ENCODE assay signal across 10 cellular contexts in the genomic region with DNA sequence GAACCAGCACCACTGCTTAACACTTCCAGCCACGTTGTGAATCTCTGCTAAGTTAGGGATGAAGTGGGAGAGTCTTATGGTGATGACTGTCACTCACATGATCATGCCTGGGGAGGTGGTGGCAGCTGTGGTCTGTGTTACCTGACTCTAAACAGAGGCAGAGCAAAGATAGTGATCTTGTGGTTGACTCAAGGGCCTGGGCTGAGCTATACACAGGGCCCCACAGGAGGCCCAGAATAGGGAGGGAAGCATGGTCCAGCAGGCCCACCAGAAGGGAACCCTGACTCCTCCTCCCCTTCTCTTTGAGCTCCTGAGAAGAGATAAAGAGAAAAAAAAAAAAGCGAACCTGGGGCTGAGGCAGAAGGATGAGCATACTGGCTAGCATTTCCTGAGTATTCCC. TPM values are rescaled to one million over a fixed set of nuclear protein-coding genes. Genes with fewer than 3 reads are reported as not detected.
DNase-seq lines count a peak whose midpoint lies in the region; ATAC-seq, FAIRE-seq and TF ChIP-seq lines count a peak whose summit lies in the region.
"Had no signal": no experiment of that assay in that cellular context is flagged by ENCODE, and none has a peak within 500 bp of the region (broad histone marks: within the 10 kb centered on the region; RNA-seq: fewer than 3 reads in every experiment).

No MANE protein-coding gene starts in this region.

- no TSS peak for BruUV-seq in K562 (replicated peaks; lab: Mats Ljungman, UMichigan)

- H3K36me3 ChIP-seq in K562 (ENCODE audit: control insufficient read depth, insufficient read depth, low read length) = no peaks in the 10 kb centered on the region

- POLR2A ChIA-PET in K562 (lab: Yijun Ruan, JAX) = interaction anchor here (0.6 to 1.3 kb wide), 6 partner anchors 13 to 1593 kb away, joined by 3 to 4 read pairs (median 3); no protein-coding TSS in a partner anchor

- no peak for FAIRE-seq in K562 (lab: Jason Lieb, UNC)
- FAIRE-seq: TTC549 had no signal

- peaks cover 26 to 27% of the 10 kb centered on the region in 2 experiments for H3K4me1 ChIP-seq in K562 (replicated peaks in 1 of 2; ENCODE audit: control insufficient read depth in 2 of 2, insufficient read depth in 2 of 2, low read length in 2 of 2)

- peaks cover 3 to 9% of the 10 kb centered on the region in 2 experiments; a peak in 2 of 5 replicates for H3K27me3 ChIP-seq in K562 (ENCODE audit: control insufficient read depth in 2 of 2, insufficient read depth in 2 of 2, low read length in 2 of 2)

- no peaks in the 10 kb centered on the region for H4K20me1 ChIP-seq in K562 (replicated peaks; ENCODE audit: control insufficient read depth, insufficient read depth, low read length)

- no peak overlapping the region for H3K4me2 ChIP-seq in K562 (ENCODE audit: insufficient read depth, low read length)

- no peak overlapping the region for H3K27ac ChIP-seq in K562 (ENCODE audit: extremely low read depth, low read depth, low read length)

- CTCF ChIA-PET in K562 (lab: Yijun Ruan, JAX; ENCODE audit: low intra/inter-chr PET ratio) = no interaction called here

- no peaks in the 10 kb centered on the region for H3K9me3 ChIP-seq in K562 (replicated peaks; ENCODE audit: control insufficient read depth, insufficient read depth, low read depth, low read length)

- 3% methylated on average over 2 of the region's 2 CpGs for WGBS in K562 (ENCODE audit: insufficient coverage, low coverage, missing lambda C conversion rate)

- in situ Hi-C loops in K562 (cut with MboI) = no loop called here

- H2AFZ ChIP-seq in K562 (ENCODE audit: low read depth, low read length) = no peak overlapping the region

- peak overlapping the region in 1 of 2 experiments; percentile 10; a peak in 1 of 4 replicates for H3K9ac ChIP-seq in K562 (ENCODE audit: insufficient read depth in 1 of 2, low read depth in 2 of 2, low read length in 2 of 2)

- intact Hi-C loops in K562 (cut with micrococcal nuclease) = no loop called here

- DNase-seq in GM10266 (ENCODE audit: extremely low spot score) (peak; percentile 20), K562 (ENCODE audit: extremely low read depth in 1 of 4, low spot score in 3 of 4) (peak; percentile 48 to 74 (median 63)), iPS-NIHi7 (ENCODE audit: extremely low spot score) (no peak), NCI-H2227 (lab: John Stamatoyannopoulos, UW; ENCODE audit: unreplicated experiment) (no peak), DMS153 treated with DMSO at 0.1 percent for 48 hours (lab: John Stamatoyannopoulos, UW; ENCODE audit: unreplicated experiment) (no peak)
- no peak for DNase-seq in central memory CD4-positive, alpha-beta T cell

- TF ChIP-seq CTCF in GM10266 (IDR thresholded peaks at IDR 0.05; ENCODE audit: control insufficient read depth, insufficient read depth, low read depth, missing control alignments) (no peak), K562 (IDR thresholded peaks at IDR 0.05 in 2 of 3, conservative IDR thresholded peaks at IDR 0.05 in 1 of 3; ENCODE audit: insufficient read depth in 2 of 3, low read depth in 1 of 3, low read length in 3 of 3) (no peak)

- ATAC-seq in GM19397 (IDR thresholded peaks at IDR 0.05; ENCODE audit: unreplicated experiment) = peak; percentile 68
- peak; percentile 77 for ATAC-seq in HG03432 (IDR thresholded peaks at IDR 0.05; ENCODE audit: unreplicated experiment)
- ATAC-seq in K562 = peak; percentile 12; the same call in 1 of the 3 replicates

- H3K79me2 ChIP-seq in K562 (ENCODE audit: control insufficient read depth, insufficient read depth, low read length) = no peaks in the 10 kb centered on the region

- H3K9me1 ChIP-seq in K562 (ENCODE audit: control insufficient read depth, insufficient read depth, low read length) = no peaks in the 10 kb centered on the region

- TF ChIP-seq POLR2A in K562 (conservative IDR thresholded peaks at IDR 0.05) = no peak

- H3K4me3 ChIP-seq in K562 = no peak overlapping the region
- H3K4me3 ChIP-seq: lung had no signal

- no peak for TF ChIP-seq RAD21 in K562 (CRISPR knock-in tag; conservative IDR thresholded peaks at IDR 0.05 in 1 of 2, IDR thresholded peaks at IDR 0.05 in 1 of 2)

- peak; percentile 45 for TF ChIP-seq EP300 in K562 (IDR thresholded peaks at IDR 0.05; ENCODE audit: low read length)

TF ChIP-seq in K562, 482 proteins besides CTCF, POLR2A, EP300 and RAD21 (continues in another document):
- TF ChIP-seq DDX20 (tag; IDR thresholded peaks at IDR 0.05; ENCODE audit: low read depth) (no peak), ZNF316 (IDR thresholded peaks at IDR 0.05) (no peak), XRCC5 (IDR thresholded peaks at IDR 0.05; ENCODE audit: low read depth, low read length) (no peak), ZNF184 (CRISPR knock-in tag; IDR thresholded peaks at IDR 0.05) (no peak), PTRF (tag; IDR thresholded peaks at IDR 0.05) (no peak), KHSRP (IDR thresholded peaks at IDR 0.05) (no peak), FOXP1 (CRISPR knock-in tag; IDR thresholded peaks at IDR 0.05) (no peak), TAF1 (IDR thresholded peaks at IDR 0.05; ENCODE audit: control insufficient read depth, extremely low read depth, insufficient read depth, low read length, severe bottlenecking) (no peak), ZNF263 (CRISPR knock-in tag; IDR thresholded peaks at IDR 0.05; ENCODE audit: borderline replicate concordance) (no peak), HIVEP1 (CRISPR knock-in tag; IDR thresholded peaks at IDR 0.05) (no peak), ZNF445 (CRISPR knock-in tag; IDR thresholded peaks at IDR 0.05; ENCODE audit: low read depth) (no peak), ZNF133 (CRISPR knock-in tag; IDR thresholded peaks at IDR 0.05) (no peak), ZNF224 (CRISPR knock-in tag; IDR thresholded peaks at IDR 0.05) (no peak), ETV5 (CRISPR knock-in tag; IDR thresholded peaks at IDR 0.05; ENCODE audit: low read depth) (no peak)
- TF ChIP-seq, protein P1, sequence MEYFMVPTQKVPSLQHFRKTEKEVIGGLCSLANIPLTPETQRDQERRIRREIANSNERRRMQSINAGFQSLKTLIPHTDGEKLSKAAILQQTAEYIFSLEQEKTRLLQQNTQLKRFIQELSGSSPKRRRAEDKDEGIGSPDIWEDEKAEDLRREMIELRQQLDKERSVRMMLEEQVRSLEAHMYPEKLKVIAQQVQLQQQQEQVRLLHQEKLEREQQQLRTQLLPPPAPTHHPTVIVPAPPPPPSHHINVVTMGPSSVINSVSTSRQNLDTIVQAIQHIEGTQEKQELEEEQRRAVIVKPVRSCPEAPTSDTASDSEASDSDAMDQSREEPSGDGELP (CRISPR knock-in tag; IDR thresholded peaks at IDR 0.05; ENCODE audit: borderline replicate concordance) = no peak
- TF ChIP-seq, protein P2, sequence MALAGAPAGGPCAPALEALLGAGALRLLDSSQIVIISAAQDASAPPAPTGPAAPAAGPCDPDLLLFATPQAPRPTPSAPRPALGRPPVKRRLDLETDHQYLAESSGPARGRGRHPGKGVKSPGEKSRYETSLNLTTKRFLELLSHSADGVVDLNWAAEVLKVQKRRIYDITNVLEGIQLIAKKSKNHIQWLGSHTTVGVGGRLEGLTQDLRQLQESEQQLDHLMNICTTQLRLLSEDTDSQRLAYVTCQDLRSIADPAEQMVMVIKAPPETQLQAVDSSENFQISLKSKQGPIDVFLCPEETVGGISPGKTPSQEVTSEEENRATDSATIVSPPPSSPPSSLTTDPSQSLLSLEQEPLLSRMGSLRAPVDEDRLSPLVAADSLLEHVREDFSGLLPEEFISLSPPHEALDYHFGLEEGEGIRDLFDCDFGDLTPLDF (CRISPR knock-in tag; IDR thresholded peaks at IDR 0.05) = no peak
- TF ChIP-seq, protein P3, sequence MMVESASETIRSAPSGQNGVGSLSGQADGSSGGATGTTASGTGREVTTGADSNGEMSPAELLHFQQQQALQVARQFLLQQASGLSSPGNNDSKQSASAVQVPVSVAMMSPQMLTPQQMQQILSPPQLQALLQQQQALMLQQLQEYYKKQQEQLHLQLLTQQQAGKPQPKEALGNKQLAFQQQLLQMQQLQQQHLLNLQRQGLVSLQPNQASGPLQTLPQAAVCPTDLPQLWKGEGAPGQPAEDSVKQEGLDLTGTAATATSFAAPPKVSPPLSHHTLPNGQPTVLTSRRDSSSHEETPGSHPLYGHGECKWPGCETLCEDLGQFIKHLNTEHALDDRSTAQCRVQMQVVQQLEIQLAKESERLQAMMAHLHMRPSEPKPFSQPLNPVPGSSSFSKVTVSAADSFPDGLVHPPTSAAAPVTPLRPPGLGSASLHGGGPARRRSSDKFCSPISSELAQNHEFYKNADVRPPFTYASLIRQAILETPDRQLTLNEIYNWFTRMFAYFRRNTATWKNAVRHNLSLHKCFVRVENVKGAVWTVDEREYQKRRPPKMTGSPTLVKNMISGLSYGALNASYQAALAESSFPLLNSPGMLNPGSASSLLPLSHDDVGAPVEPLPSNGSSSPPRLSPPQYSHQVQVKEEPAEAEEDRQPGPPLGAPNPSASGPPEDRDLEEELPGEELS (CRISPR knock-in tag; IDR thresholded peaks at IDR 0.05; ENCODE audit: borderline replicate concordance) = no peak

RNA-seq across cellular contexts. Expression of a gene that starts 55.0 kb away (rescaled TPM):
- total RNA-seq in K562 (2011; cell fraction: chromatin; rRNA removed; ENCODE audit: low replicate concordance) = 0.70 and 3.5 TPM in 2 replicates
- total RNA-seq in K562 (2011; cell fraction: nucleolus; rRNA removed) = 0.79 and 2.0 TPM in 2 replicates
- 0.81 and 0.99 TPM in 2 replicates for total RNA-seq in K562 (2011; cell fraction: nucleoplasm; rRNA removed)
- total RNA-seq in K562 (2014; rRNA removed) = 0.29 and 0.32 TPM in 2 replicates
- 0.06 and 0.18 TPM in 2 replicates for total RNA-seq in K562 (2014; rRNA removed; fragmentation: Illumina TruSeq; extraction: Trizol)
- total RNA-seq in K562 (2015; rRNA removed; fragmentation: Illumina TruSeq; extraction: Trizol) = 0.36 and 0.41 TPM in 2 replicates
- 1.1 and 1.3 TPM in 2 replicates for total RNA-seq in K562 (2021)
- 0.41 and 0.75 TPM in 2 replicates for polyA plus RNA-seq in K562 (2011; rRNA removed)
- polyA plus RNA-seq in K562 (2011; cell fraction: cytosol; rRNA removed) = 0.32 and 1.4 TPM in 2 replicates
- polyA plus RNA-seq in K562 (2011; cell fraction: nucleus; rRNA removed) = 1.7 and 6.9 TPM in 2 replicates
- 0.42 and 0.48 TPM in 2 replicates for polyA plus RNA-seq in K562 (2012)
- 0.24 and 0.39 TPM in 2 replicates for polyA plus RNA-seq in K562 (2014; fragmentation: Illumina TruSeq; extraction: Trizol)
- polyA plus RNA-seq in K562 (2014; fragmentation: Nextera tagmentation; extraction: Ambion mirVana) = under 1 TPM; 0.01 to 0.06 TPM
- polyA plus RNA-seq in K562 (2014; rRNA removed) = 0.16 and 0.77 TPM in 2 replicates
- polyA minus RNA-seq in K562 (2011; rRNA and poly(A)+ RNA removed) = 1.1 and 2.7 TPM in 2 replicates
- 2.0 and 2.6 TPM in 2 replicates for polyA minus RNA-seq in K562 (2011; cell fraction: cytosol; rRNA and poly(A)+ RNA removed)
- 3.1 and 8.1 TPM in 2 replicates for polyA minus RNA-seq in K562 (2011; cell fraction: nucleus; rRNA and poly(A)+ RNA removed)

Comparison
In these comparisons a context has a peak if more than half of its experiments do, and no peak if none do; other contexts are left out.
1. DNase-seq: peak in GM10266 (single experiment) and K562 (4 of 4); none in central memory CD4-positive, alpha-beta T cell (single experiment), iPS-NIHi7 (single experiment), NCI-H2227 (single experiment) and DMS153 treated with DMSO at 0.1 percent for 48 hours (single experiment).
2. ATAC-seq: peak in every context shown above with its lines; median percentile 77 in HG03432; 68 in GM19397; 12 in K562.